22 cellular contexts compared by ENCODE assay signal in the genomic region with DNA sequence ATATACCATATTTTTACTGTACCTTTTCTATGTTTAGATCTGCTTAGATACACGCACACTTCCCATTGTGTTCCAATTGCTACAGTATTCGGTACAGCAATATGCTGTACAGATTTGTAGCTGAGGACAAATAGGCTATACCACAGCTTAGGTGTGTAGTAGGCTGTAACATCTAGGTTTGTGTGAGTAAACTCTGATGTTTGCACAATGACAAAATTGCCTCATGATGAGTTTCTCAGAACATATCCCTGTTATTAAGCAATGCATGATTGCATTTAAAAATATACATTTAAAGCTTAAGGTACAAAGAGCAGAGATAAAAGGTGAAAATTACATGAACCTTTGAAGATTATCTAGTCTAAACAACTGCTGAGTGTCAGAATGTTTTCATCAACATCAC.
"Had no signal": no experiment of that assay in that cellular context is flagged by ENCODE, and none has a peak within 500 bp of the region (broad histone marks: within the 10 kb centered on the region; RNA-seq: fewer than 3 reads in every experiment).

No MANE protein-coding gene starts in this region.

- ATAC-seq: mucosa of descending colon; naive thymus-derived CD4-positive, alpha-beta T cell; natural killer cell treated with Interleukin-12 subunit alpha and Interleukin-12 subunit beta and Interleukin-15 and Interleukin-18, amount 100 ng/mL, for 72 hours; stimulated activated memory B cell treated with anti-CD40 and anti-IgM and Interleukin-4, amounts not matched to agents 10 μg/mL and 1 μg/mL and 100 μg/mL, for 72 hours; stimulated activated naive CD8-positive, alpha-beta T cell treated with anti-CD3 and anti-CD28 coated beads, Interleukin-15, amount 100 ng/mL, for 72 hours had no signal

- H3K4me3 ChIP-seq: left ventricle myocardium inferior, lung, mucosa of descending colon, ovary, right atrium auricular region, right lobe of liver, smooth muscle cell, tibial nerve, uterus had no signal

- DNase-seq: hypothalamus; islet precursor cell; left ventricle myocardium inferior; midbrain; mucosa of descending colon; naive thymus-derived CD4-positive, alpha-beta T cell; ovary; right lobe of liver; stimulated activated CD4-positive, alpha-beta T cell treated with anti-CD3 and anti-CD28 coated beads, Interleukin-1b, Interleukin-23, amount 100 ng/mL, for 48 hours; stimulated activated CD4-positive, alpha-beta T cell treated with anti-CD3 and anti-CD28 coated beads, Interleukin-2, amount 100 ng/mL, for 48 hours; stimulated activated CD4-positive, alpha-beta T cell treated with anti-CD3 and anti-CD28 coated beads, Interleukin-4, amount 100 ng/mL, for 4 hours; stimulated activated CD8-positive, alpha-beta memory T cell treated with anti-CD3 and anti-CD28 coated beads, Interleukin-4, amount 100 ng/mL, for 48 hours; stimulated activated naive CD4-positive, alpha-beta T cell treated with Interleukin-2 at 50 U/mL for 16 hours; stimulated activated naive CD8-positive, alpha-beta T cell treated with anti-CD3 and anti-CD28 coated beads, Interleukin-15, amount 100 ng/mL, for 72 hours; substantia nigra; uterus had no signal
